In genomic region chr20:14609328-14610221, GRCh38 we compare ENCODE assay signal across 16 cellular contexts.
"Had no signal": no experiment of that assay in that cellular context is flagged by ENCODE, and none has a peak within 500 bp of the region (broad histone marks: within the 10 kb centered on the region; RNA-seq: fewer than 3 reads in every experiment).

No MANE protein-coding gene starts in this region.

- H3K27me3 ChIP-seq: ascending aorta, breast epithelium, gastrocnemius medialis, heart right ventricle, suprapubic skin had no signal

- H3K9me3 ChIP-seq: ascending aorta, breast epithelium, gastrocnemius medialis, heart right ventricle, left ventricle myocardium inferior, suprapubic skin had no signal

- H3K27ac ChIP-seq: ascending aorta, breast epithelium, gastrocnemius medialis, heart right ventricle, left ventricle myocardium inferior, skin epidermis, suprapubic skin had no signal

- DNase-seq: activated naive CD4-positive, alpha-beta T cell treated with Interleukin-2 at 50 U/mL for 16 hours; cerebellar nuclear complex; effector memory CD8-positive, alpha-beta T cell; gastrocnemius medialis; heart right ventricle; left ventricle myocardium inferior; natural killer cell; posterior cingulate gyrus; stimulated activated naive CD8-positive, alpha-beta T cell treated with anti-CD3 and anti-CD28 coated beads, Interleukin-15, Interleukin-2, amounts not matched to agents 100 U/mL and 50 U/mL, for 24 hours; T-helper 1 cell; T1000 had no signal

- H3K36me3 ChIP-seq: ascending aorta, breast epithelium, gastrocnemius medialis, heart right ventricle, left ventricle myocardium inferior, suprapubic skin had no signal

- H3K4me1 ChIP-seq: ascending aorta, breast epithelium, gastrocnemius medialis, heart right ventricle, left ventricle myocardium inferior, suprapubic skin had no signal

- ATAC-seq: activated CD4-positive, CD25-positive, alpha-beta regulatory T cell treated with anti-CD3 and anti-CD28 coated beads, Interleukin-2, amount 50 U/mL, for 24 hours; effector memory CD8-positive, alpha-beta T cell; gastrocnemius medialis; heart right ventricle; natural killer cell; stimulated activated naive CD8-positive, alpha-beta T cell treated with anti-CD3 and anti-CD28 coated beads, Interleukin-15, Interleukin-2, amounts not matched to agents 100 U/mL and 50 U/mL, for 24 hours had no signal

- H3K4me3 ChIP-seq: ascending aorta, breast epithelium, gastrocnemius medialis, heart right ventricle, left ventricle myocardium inferior, skin epidermis, suprapubic skin had no signal
